ENCODE assay signal across 20 cellular contexts in genomic region chr16:9308300-9309209, GRCh38.
DNase-seq lines count a peak whose midpoint lies in the region; ATAC-seq, FAIRE-seq and TF ChIP-seq lines count a peak whose summit lies in the region.
"Had no signal": no experiment of that assay in that cellular context is flagged by ENCODE, and none has a peak within 500 bp of the region (broad histone marks: within the 10 kb centered on the region; RNA-seq: fewer than 3 reads in every experiment).

No MANE protein-coding gene starts in this region.

- peak; percentile 42 for DNase-seq in DMS153 treated with DMSO at 0.1 percent for 48 hours (lab: John Stamatoyannopoulos, UW; ENCODE audit: unreplicated experiment)
- DNase-seq in kidney tubule cell (ENCODE audit: low spot score) = peak; percentile 30
- peak in 4 of 6 donors; percentile 39 to 53 (median 46) for DNase-seq in pancreas
- DNase-seq in Kasumi-1 (lab: John Stamatoyannopoulos, UW) = no peak
- no peak for DNase-seq in DMS 273 treated with DMSO at 0.1 percent for 48 hours (lab: John Stamatoyannopoulos, UW)
- DNase-seq: activated B cell treated with CpG ODN at 0.5 μM for 24 hours; activated CD8-positive, alpha-beta T cell treated with anti-CD3 and anti-CD28 coated beads for 36 hours; caudate nucleus; foreskin melanocyte; GF-D8; NCI-H1105; RPMI8226; sigmoid colon; T1000 had no signal

- no peaks in the 10 kb centered on the region for H3K27me3 Mint-ChIP-seq in brain

- no peaks in the 10 kb centered on the region for H3K27me3 ChIP-seq in pancreas
- H3K27me3 ChIP-seq: sigmoid colon had no signal

- intact Hi-C loops in pancreas (cut with DNase I) = no loop called here

- ATAC-seq in pancreas (peak; percentile 80 to 91 (median 87)), HG02981 (IDR thresholded peaks at IDR 0.05; ENCODE audit: unreplicated experiment) (no peak)
- no peak for ATAC-seq in activated CD4-positive, CD25-positive, alpha-beta regulatory T cell treated with anti-CD3 and anti-CD28 coated beads, Interleukin-2, amount 50 U/mL, for 24 hours
- ATAC-seq: activated CD8-positive, alpha-beta T cell treated with anti-CD3 and anti-CD28 coated beads for 36 hours; SK-N-SH treated with all-trans-retinoic acid at 6 μM for 48 hours had no signal

- H3K27ac Mint-ChIP-seq in brain = peak overlapping the region; percentile 70 to 89 (median 79)
- H3K27ac Mint-ChIP-seq: activated B cell treated with CpG ODN at 0.5 μM for 24 hours; activated CD8-positive, alpha-beta T cell treated with anti-CD3 and anti-CD28 coated beads for 36 hours had no signal

- H3K36me3 ChIP-seq in pancreas = no peaks in the 10 kb centered on the region
- H3K36me3 ChIP-seq: HAP-1, sigmoid colon had no signal

- H3K4me3 Mint-ChIP-seq in brain = peak overlapping the region; percentile 39 to 81 (median 44)
- H3K4me3 Mint-ChIP-seq: activated B cell treated with CpG ODN at 0.5 μM for 24 hours; activated CD8-positive, alpha-beta T cell treated with anti-CD3 and anti-CD28 coated beads for 36 hours had no signal

- WGBS in pancreas, 2 donors = 1 to 10% methylated on average over 14 of the region's 14 CpGs

- peak overlapping the region; percentile 29 to 76 (median 46) for H3K27ac ChIP-seq in pancreas
- H3K27ac ChIP-seq: C4-2B, sigmoid colon had no signal

- no peaks in the 10 kb centered on the region for H3K9me3 Mint-ChIP-seq in brain
- H3K9me3 Mint-ChIP-seq: activated B cell treated with CpG ODN at 0.5 μM for 24 hours; activated CD8-positive, alpha-beta T cell treated with anti-CD3 and anti-CD28 coated beads for 36 hours had no signal

- no peaks in the 10 kb centered on the region for H3K36me3 Mint-ChIP-seq in brain

- no peak for FAIRE-seq in pancreas (lab: Jason Lieb, UNC)

- peaks cover 43% of the 10 kb centered on the region for H3K4me1 Mint-ChIP-seq in brain
- H3K4me1 Mint-ChIP-seq: activated B cell treated with CpG ODN at 0.5 μM for 24 hours had no signal

- no peaks in the 10 kb centered on the region for H3K9me3 ChIP-seq in pancreas
- H3K9me3 ChIP-seq: HAP-1, sigmoid colon had no signal

- TF ChIP-seq CTCF in brain (conservative IDR thresholded peaks at IDR 0.05) (no peak), pancreas (IDR thresholded peaks at IDR 0.05) (no peak)

- peaks cover 8 to 21% (median 17%) of the 10 kb centered on the region in 3 donors for H3K4me1 ChIP-seq in pancreas
- H3K4me1 ChIP-seq: HAP-1 had no signal

- H3K4me3 ChIP-seq in pancreas = no peak overlapping the region
- H3K4me3 ChIP-seq: HAP-1, sigmoid colon had no signal

Comparison
In these comparisons a context has a peak if more than half of its experiments do, and no peak if none do; other contexts are left out.
1. DNase-seq: peak in DMS153 treated with DMSO at 0.1 percent for 48 hours (single experiment), kidney tubule cell (single experiment) and pancreas (4 of 6); none in Kasumi-1 (0 of 2) and DMS 273 treated with DMSO at 0.1 percent for 48 hours (single experiment).
2. ATAC-seq: peak in pancreas (4 of 4); none in activated CD4-positive, CD25-positive, alpha-beta regulatory T cell treated with anti-CD3 and anti-CD28 coated beads, Interleukin-2, amount 50 U/mL, for 24 hours (0 of 2) and HG02981 (single experiment).